ENCODE assay signal across 1 cellular context in the genomic region with DNA sequence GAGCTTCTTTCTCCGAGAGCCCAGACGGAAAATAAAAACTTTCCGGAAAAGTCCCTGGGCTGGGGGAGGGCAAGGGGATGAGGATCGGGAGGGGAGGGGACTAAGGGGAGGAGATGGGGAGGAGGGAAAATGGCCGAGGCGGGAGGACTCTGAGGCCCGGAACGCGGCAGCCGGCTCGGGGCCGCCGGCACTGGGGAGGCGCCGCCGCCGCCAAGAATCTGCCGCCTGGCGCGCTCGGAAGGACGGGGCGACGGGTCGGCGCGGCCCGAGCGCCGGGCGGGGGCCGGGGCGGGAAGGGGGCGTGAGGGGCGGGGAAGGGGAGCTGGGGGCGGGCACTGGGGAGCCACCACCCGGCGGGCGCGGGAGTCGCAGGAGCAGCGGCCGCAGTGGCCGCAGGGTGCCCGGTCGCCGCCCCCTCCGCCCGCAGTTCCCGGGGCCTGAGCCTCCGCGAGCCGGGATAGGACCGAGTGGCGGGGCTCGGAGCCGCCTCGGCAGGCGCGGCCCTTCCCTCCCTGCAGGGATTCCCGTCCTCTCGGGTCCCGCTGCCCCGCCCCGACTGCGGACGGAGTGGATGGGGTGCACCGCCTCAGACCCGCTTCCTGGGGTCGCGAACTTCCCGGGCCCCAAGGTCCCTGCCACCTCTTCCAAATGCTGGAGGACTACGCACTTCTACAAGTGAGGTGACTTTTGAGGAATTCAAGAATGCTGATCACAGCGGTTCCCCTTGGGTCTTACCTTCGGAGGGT.
A peak's percentile ranks its signal among the peaks of the same experiment; 100 is the strongest.
TF ChIP-seq lines count a peak whose summit lies in the region.

Gene PRKD1, minus strand, starts transcription at position 252 of the 746 bp plus-strand sequence.

TF ChIP-seq in HepG2, 621 proteins besides CTCF, POLR2A, EP300 and RAD21 (continued from another document and continues in another):
- no peak for TF ChIP-seq ZNF17 (CRISPR knock-in tag; IDR thresholded peaks at IDR 0.05)
- TF ChIP-seq ASH2L (IDR thresholded peaks at IDR 0.05; ENCODE audit: insufficient read length, low read depth, low read length): peak; percentile 41
- TF ChIP-seq ZNF644 (CRISPR knock-in tag; IDR thresholded peaks at IDR 0.05; ENCODE audit: low read depth): no peak
- no peak for TF ChIP-seq PCBP2 (optimal IDR thresholded peaks at IDR 0.05; ENCODE audit: low read depth, low read length, poor library complexity, severe bottlenecking)
- 0 out of 2 replicates have a peak, but pooled peaks have one; percentile 28 for TF ChIP-seq HOXA5 (CRISPR knock-in tag; IDR thresholded peaks at IDR 0.05)
- peak; percentile 9; the same call in 1 of the 2 replicates for TF ChIP-seq TFDP1 (CRISPR knock-in tag; IDR thresholded peaks at IDR 0.05; ENCODE audit: borderline replicate concordance)
- TF ChIP-seq PRDM4 (CRISPR knock-in tag; IDR thresholded peaks at IDR 0.05; ENCODE audit: borderline replicate concordance): no peak
- TF ChIP-seq MXI1 (IDR thresholded peaks at IDR 0.05; ENCODE audit: borderline replicate concordance, low read depth, low read length): no peak
- 0 out of 2 replicates have a peak, but pooled peaks have one; percentile 8 for TF ChIP-seq KMT2B (CRISPR knock-in tag; IDR thresholded peaks at IDR 0.05)
- peak; percentile 44; the same call in 1 of the 2 replicates for TF ChIP-seq MXD3 (CRISPR knock-in tag; IDR thresholded peaks at IDR 0.05)
- TF ChIP-seq MAZ (IDR thresholded peaks at IDR 0.05; ENCODE audit: borderline replicate concordance, low read depth, low read length): no peak
- TF ChIP-seq MAZ (CRISPR knock-in tag; IDR thresholded peaks at IDR 0.05; ENCODE audit: low read depth): peak; percentile 14; the same call in 1 of the 2 replicates
- TF ChIP-seq NFE2L1 (CRISPR knock-in tag; IDR thresholded peaks at IDR 0.05; ENCODE audit: borderline replicate concordance): 0 out of 2 replicates have a peak, but pooled peaks have one; percentile 14
- TF ChIP-seq, protein P1, sequence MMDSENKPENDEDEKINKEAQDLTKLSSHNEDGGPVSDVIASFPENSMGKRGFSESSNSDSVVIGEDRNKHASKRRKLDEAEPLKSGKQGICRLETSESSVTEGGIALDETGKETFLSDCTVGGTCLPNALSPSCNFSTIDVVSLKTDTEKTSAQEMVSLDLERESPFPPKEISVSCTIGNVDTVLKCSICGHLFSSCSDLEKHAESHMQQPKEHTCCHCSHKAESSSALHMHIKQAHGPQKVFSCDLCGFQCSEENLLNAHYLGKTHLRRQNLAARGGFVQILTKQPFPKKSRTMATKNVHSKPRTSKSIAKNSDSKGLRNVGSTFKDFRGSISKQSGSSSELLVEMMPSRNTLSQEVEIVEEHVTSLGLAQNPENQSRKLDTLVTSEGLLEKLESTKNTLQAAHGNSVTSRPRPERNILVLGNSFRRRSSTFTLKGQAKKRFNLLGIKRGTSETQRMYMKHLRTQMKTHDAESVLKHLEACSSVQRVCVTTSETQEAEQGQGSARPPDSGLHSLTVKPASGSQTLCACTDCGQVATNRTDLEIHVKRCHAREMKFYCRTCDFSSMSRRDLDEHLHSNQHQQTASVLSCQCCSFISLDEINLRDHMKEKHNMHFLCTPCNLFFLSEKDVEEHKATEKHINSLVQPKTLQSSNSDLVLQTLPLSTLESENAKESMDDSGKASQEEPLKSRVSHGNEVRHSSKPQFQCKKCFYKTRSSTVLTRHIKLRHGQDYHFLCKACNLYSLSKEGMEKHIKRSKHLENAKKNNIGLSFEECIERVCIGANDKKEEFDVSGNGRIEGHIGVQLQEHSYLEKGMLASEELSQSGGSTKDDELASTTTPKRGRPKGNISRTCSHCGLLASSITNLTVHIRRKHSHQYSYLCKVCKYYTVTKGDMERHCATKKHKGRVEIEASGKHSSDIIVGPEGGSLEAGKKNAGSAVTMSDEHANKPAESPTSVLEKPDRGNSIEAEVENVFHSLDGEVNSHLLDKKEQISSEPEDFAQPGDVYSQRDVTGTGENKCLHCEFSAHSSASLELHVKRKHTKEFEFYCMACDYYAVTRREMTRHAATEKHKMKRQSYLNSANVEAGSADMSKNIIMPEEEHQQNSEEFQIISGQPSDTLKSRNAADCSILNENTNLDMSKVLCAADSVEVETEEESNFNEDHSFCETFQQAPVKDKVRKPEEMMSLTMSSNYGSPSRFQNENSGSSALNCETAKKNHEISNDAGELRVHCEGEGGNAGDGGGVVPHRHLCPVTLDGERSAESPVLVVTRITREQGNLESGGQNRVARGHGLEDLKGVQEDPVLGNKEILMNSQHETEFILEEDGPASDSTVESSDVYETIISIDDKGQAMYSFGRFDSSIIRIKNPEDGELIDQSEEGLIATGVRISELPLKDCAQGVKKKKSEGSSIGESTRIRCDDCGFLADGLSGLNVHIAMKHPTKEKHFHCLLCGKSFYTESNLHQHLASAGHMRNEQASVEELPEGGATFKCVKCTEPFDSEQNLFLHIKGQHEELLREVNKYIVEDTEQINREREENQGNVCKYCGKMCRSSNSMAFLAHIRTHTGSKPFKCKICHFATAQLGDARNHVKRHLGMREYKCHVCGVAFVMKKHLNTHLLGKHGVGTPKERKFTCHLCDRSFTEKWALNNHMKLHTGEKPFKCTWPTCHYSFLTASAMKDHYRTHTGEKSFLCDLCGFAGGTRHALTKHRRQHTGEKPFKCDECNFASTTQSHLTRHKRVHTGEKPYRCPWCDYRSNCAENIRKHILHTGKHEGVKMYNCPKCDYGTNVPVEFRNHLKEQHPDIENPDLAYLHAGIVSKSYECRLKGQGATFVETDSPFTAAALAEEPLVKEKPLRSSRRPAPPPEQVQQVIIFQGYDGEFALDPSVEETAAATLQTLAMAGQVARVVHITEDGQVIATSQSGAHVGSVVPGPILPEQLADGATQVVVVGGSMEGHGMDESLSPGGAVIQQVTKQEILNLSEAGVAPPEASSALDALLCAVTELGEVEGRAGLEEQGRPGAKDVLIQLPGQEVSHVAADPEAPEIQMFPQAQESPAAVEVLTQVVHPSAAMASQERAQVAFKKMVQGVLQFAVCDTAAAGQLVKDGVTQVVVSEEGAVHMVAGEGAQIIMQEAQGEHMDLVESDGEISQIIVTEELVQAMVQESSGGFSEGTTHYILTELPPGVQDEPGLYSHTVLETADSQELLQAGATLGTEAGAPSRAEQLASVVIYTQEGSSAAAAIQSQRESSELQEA (CRISPR knock-in tag; IDR thresholded peaks at IDR 0.05; ENCODE audit: not compliant biosample characterization): peak; percentile 36
- peak; percentile 45; the same call in 1 of the 2 replicates for TF ChIP-seq PCBP1 (IDR thresholded peaks at IDR 0.05; ENCODE audit: borderline replicate concordance, low read depth, low read length)
- TF ChIP-seq, protein P2, sequence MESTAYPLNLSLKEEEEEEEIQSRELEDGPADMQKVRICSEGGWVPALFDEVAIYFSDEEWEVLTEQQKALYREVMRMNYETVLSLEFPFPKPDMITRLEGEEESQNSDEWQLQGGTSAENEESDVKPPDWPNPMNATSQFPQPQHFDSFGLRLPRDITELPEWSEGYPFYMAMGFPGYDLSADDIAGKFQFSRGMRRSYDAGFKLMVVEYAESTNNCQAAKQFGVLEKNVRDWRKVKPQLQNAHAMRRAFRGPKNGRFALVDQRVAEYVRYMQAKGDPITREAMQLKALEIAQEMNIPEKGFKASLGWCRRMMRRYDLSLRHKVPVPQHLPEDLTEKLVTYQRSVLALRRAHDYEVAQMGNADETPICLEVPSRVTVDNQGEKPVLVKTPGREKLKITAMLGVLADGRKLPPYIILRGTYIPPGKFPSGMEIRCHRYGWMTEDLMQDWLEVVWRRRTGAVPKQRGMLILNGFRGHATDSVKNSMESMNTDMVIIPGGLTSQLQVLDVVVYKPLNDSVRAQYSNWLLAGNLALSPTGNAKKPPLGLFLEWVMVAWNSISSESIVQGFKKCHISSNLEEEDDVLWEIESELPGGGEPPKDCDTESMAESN (CRISPR knock-in tag; conservative IDR thresholded peaks at IDR 0.05): 0 out of 2 replicates have a peak, but pooled peaks have one; percentile 52
- 0 out of 2 replicates have a peak, but pooled peaks have one; percentile 15 for TF ChIP-seq EZH2 (conservative IDR thresholded peaks at IDR 0.05; ENCODE audit: low read depth, low read length)
- TF ChIP-seq ZNF552 (CRISPR knock-in tag; IDR thresholded peaks at IDR 0.05; ENCODE audit: borderline replicate concordance): peak; percentile 54; the same call in 1 of the 2 replicates
- TF ChIP-seq JUNB (CRISPR knock-in tag; IDR thresholded peaks at IDR 0.05; ENCODE audit: borderline replicate concordance): no peak
- peak; percentile 71 for TF ChIP-seq YY1 (IDR thresholded peaks at IDR 0.05; ENCODE audit: insufficient read depth, insufficient replicate concordance, low read depth, low read length)
- TF ChIP-seq IRF9 (CRISPR knock-in tag; IDR thresholded peaks at IDR 0.05; ENCODE audit: borderline replicate concordance): 0 out of 2 replicates have a peak, but pooled peaks have one; percentile 21
- 0 out of 2 replicates have a peak, but pooled peaks have one; percentile 39 for TF ChIP-seq TAF1 (CRISPR knock-in tag; IDR thresholded peaks at IDR 0.05)
- TF ChIP-seq HNRNPLL (IDR thresholded peaks at IDR 0.05; ENCODE audit: low read depth, low read length, poor library complexity, severe bottlenecking): peak; percentile 74
- 0 out of 2 replicates have a peak, but pooled peaks have one; percentile 35 for TF ChIP-seq ZNF275 (CRISPR knock-in tag; IDR thresholded peaks at IDR 0.05; ENCODE audit: borderline replicate concordance)
- peak; percentile 97 for TF ChIP-seq HNRNPK (IDR thresholded peaks at IDR 0.05; ENCODE audit: low read depth, low read length, poor library complexity, severe bottlenecking)
- 0 out of 2 replicates have a peak, but pooled peaks have one; percentile 15 for TF ChIP-seq HNRNPL (IDR thresholded peaks at IDR 0.05; ENCODE audit: low read depth, low read length)
- peak; percentile 62; the same call in 1 of the 2 replicates for TF ChIP-seq SP4 (CRISPR knock-in tag; IDR thresholded peaks at IDR 0.05)
- TF ChIP-seq EED (CRISPR knock-in tag; IDR thresholded peaks at IDR 0.05): peak; percentile 67; the same call in 1 of the 2 replicates
- TF ChIP-seq, protein P3, sequence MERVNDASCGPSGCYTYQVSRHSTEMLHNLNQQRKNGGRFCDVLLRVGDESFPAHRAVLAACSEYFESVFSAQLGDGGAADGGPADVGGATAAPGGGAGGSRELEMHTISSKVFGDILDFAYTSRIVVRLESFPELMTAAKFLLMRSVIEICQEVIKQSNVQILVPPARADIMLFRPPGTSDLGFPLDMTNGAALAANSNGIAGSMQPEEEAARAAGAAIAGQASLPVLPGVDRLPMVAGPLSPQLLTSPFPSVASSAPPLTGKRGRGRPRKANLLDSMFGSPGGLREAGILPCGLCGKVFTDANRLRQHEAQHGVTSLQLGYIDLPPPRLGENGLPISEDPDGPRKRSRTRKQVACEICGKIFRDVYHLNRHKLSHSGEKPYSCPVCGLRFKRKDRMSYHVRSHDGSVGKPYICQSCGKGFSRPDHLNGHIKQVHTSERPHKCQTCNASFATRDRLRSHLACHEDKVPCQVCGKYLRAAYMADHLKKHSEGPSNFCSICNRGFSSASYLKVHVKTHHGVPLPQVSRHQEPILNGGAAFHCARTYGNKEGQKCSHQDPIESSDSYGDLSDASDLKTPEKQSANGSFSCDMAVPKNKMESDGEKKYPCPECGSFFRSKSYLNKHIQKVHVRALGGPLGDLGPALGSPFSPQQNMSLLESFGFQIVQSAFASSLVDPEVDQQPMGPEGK (CRISPR knock-in tag; IDR thresholded peaks at IDR 0.05): peak; percentile 36; the same call in 1 of the 2 replicates
